ENCODE assay signal across 8 cellular contexts in genomic region chr5:7850533-7851239, GRCh38. TPM values are rescaled to one million over a fixed set of nuclear protein-coding genes. Genes with fewer than 3 reads are reported as not detected.
DNase-seq lines count a peak whose midpoint lies in the region; ATAC-seq and TF ChIP-seq lines count a peak whose summit lies in the region.

CFAP90 (minus strand) TSS chr5:7851133; CDS start chr5:7851021, 112 bp downstream.

- no peak within 1 kb of the TSS for H3K27ac Mint-ChIP-seq in activated CD8-positive, alpha-beta T cell treated with anti-CD3 and anti-CD28 coated beads for 36 hours

- peaks cover 26% of the 10 kb centered on the region for H3K27me3 Mint-ChIP-seq in activated CD8-positive, alpha-beta T cell treated with anti-CD3 and anti-CD28 coated beads for 36 hours

- peak within 1 kb of the TSS; percentile 96 for H2AFZ ChIP-seq in neuron (ENCODE audit: low read depth, low read length)

- H3K4me1 Mint-ChIP-seq in activated CD8-positive, alpha-beta T cell treated with anti-CD3 and anti-CD28 coated beads for 36 hours (ENCODE audit: low read depth) = peaks cover 17% of the 10 kb centered on the region

- DNase-seq in Ammon's horn (ENCODE audit: low spot score) (peak; percentile 51), foreskin fibroblast (peak in 1 of 2 donors; percentile 65), inferior parietal cortex (ENCODE audit: extremely low spot score) (no peak)
- peak; percentile 18 for DNase-seq in activated CD8-positive, alpha-beta T cell treated with anti-CD3 and anti-CD28 coated beads for 36 hours

- peak within 1 kb of the TSS; percentile 61 for H3K27ac ChIP-seq in HUES64 (ENCODE audit: low read depth, low read length)

- H3K27me3 ChIP-seq in HUES64 (ENCODE audit: insufficient read depth, low read length) (peaks cover 26% of the 10 kb centered on the region), neuron (ENCODE audit: insufficient read depth, low read length) (no peaks in the 10 kb centered on the region)

- peak within 1 kb of the TSS; percentile 64 for H3K4me3 Mint-ChIP-seq in activated CD8-positive, alpha-beta T cell treated with anti-CD3 and anti-CD28 coated beads for 36 hours

- CTCF ChIA-PET in activated CD8-positive, alpha-beta T cell treated with anti-CD3 and anti-CD28 coated beads for 36 hours (lab: Charles Lee) = interaction anchor here (0.7 to 2.3 kb wide), 3 partner anchors 9 to 49 kb away, joined by 3 to 5 read pairs (median 3); no protein-coding TSS in a partner anchor

- WGBS in HUES64 = under 1% methylated on average over 63 of the region's 70 CpGs

- H3K9ac ChIP-seq in HUES64 (ENCODE audit: low read depth, low read length) = peak within 1 kb of the TSS; percentile 68

- intact Hi-C loops in activated CD8-positive, alpha-beta T cell treated with anti-CD3 and anti-CD28 coated beads for 36 hours (cut with micrococcal nuclease) = no loop called here

- H3K4me3 ChIP-seq in HUES64 (ENCODE audit: low read length) (peak within 1 kb of the TSS; percentile 83), foreskin fibroblast (ENCODE audit: low read depth in 1 of 2, low read length in 2 of 2) (peak within 1 kb of the TSS; percentile 33 to 47), neuron (ENCODE audit: low read length) (peak within 1 kb of the TSS; percentile 53)

- H3K4me1 ChIP-seq in HUES64 (ENCODE audit: insufficient read depth, low read length) (peaks cover 4% of the 10 kb centered on the region; the same call in 1 of the 2 replicates), neuron (ENCODE audit: insufficient read depth, low read length) (peaks cover 7% of the 10 kb centered on the region)

- H3K36me3 ChIP-seq in HUES64 (ENCODE audit: insufficient read depth, low read length) (no peaks in the 10 kb centered on the region), neuron (ENCODE audit: insufficient read depth, low read length) (no peaks in the 10 kb centered on the region)

- peaks cover 2% of the 10 kb centered on the region for H3K36me3 Mint-ChIP-seq in activated CD8-positive, alpha-beta T cell treated with anti-CD3 and anti-CD28 coated beads for 36 hours (ENCODE audit: low read depth)

- TF ChIP-seq CTCF in activated CD8-positive, alpha-beta T cell treated with anti-CD3 and anti-CD28 coated beads for 36 hours (IDR thresholded peaks at IDR 0.05) = no peak
- TF ChIP-seq CTCF in foreskin fibroblast (IDR thresholded peaks at IDR 0.05; ENCODE audit: low read depth, low read length) = peak; percentile 40

- H3K9me3 ChIP-seq in HUES64 (ENCODE audit: insufficient read depth, low read depth, low read length) (no peaks in the 10 kb centered on the region), neuron (ENCODE audit: low read length) (no peaks in the 10 kb centered on the region)

- peak; percentile 48 for ATAC-seq in activated CD8-positive, alpha-beta T cell treated with anti-CD3 and anti-CD28 coated beads for 36 hours
- ATAC-seq in GM21786 (IDR thresholded peaks at IDR 0.05; ENCODE audit: unreplicated experiment) = no peak
- ATAC-seq in GM21447 (IDR thresholded peaks at IDR 0.05; ENCODE audit: unreplicated experiment) = no peak

- H3K9me3 Mint-ChIP-seq in activated CD8-positive, alpha-beta T cell treated with anti-CD3 and anti-CD28 coated beads for 36 hours = no peaks in the 10 kb centered on the region

- POLR2A ChIA-PET in activated CD8-positive, alpha-beta T cell treated with anti-CD3 and anti-CD28 coated beads for 36 hours (lab: Charles Lee) = no interaction called here

RNA-seq across cellular contexts. Expression of gene CFAP90, which starts in this region (rescaled TPM):
- polyA plus RNA-seq in HUES64 (2013, experiment 1 of 2) = 0.75 TPM
- polyA plus RNA-seq in HUES64 (2013, experiment 2 of 2) = 0.32 TPM
- total RNA-seq in activated CD8-positive, alpha-beta T cell treated with anti-CD3 and anti-CD28 coated beads for 36 hours = not detected

Comparison
In these comparisons a context has a peak if more than half of its experiments do, and no peak if none do; other contexts are left out.
1. Peak in DNase-seq and ATAC-seq in activated CD8-positive, alpha-beta T cell treated with anti-CD3 and anti-CD28 coated beads for 36 hours; RNA of the gene not detected or under 1 TPM.